In the genomic region with DNA sequence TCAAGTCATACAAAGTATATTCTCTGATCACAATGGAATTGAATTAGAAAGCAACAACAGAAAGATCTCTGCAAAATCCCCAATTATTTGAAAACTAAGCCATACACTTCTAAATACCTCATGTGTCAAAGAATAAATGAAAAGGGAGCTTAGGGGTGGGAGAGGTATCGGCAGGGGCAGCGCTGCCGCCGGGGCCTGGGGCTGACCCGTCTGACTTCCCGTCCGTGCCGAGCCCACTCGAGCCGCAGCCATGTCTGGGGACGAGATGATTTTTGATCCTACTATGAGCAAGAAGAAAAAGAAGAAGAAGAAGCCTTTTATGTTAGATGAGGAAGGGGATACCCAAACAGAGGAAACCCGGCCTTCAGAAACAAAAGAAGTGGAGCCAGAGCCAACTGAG, we compare ENCODE assay signal across 11 cellular contexts. TPM values are rescaled to one million over a fixed set of nuclear protein-coding genes. Genes with fewer than 3 reads are reported as not detected.
DNase-seq lines count a peak whose midpoint lies in the region; ATAC-seq and TF ChIP-seq lines count a peak whose summit lies in the region.
"Not testable (repeated sequence)": the region's sequence is repeated elsewhere in the genome, so short reads cannot be mapped to it uniquely, and the experiment has no call there.
"Had no signal": no experiment of that assay in that cellular context is flagged by ENCODE, and none has a peak within 500 bp of the region (broad histone marks: within the 10 kb centered on the region; RNA-seq: fewer than 3 reads in every experiment).

No MANE protein-coding gene starts in this region.

- H3K27ac ChIP-seq in CD8-positive, alpha-beta T cell (ENCODE audit: low read depth, low read length); Panc1 (ENCODE audit: low read length): not testable (repeated sequence)

- not testable (repeated sequence) for H3K4me3 ChIP-seq in CD8-positive, alpha-beta T cell (ENCODE audit: low read depth, low read length); Panc1 (ENCODE audit: low read depth in 2 of 2, low read length in 2 of 2)

- in situ Hi-C loops in Panc1 (cut with HindIII; ENCODE audit: low pct_unique_long_range_greater_than_20kb, low sequenced_read_pairs) = not testable (repeated sequence)

- H3K27me3 Mint-ChIP-seq in CD8-positive, alpha-beta T cell (ENCODE audit: low read depth) = peaks cover 21% of the 10 kb centered on the region
- H3K27me3 Mint-ChIP-seq in activated CD8-positive, alpha-beta memory T cell treated with anti-CD3 and anti-CD28 coated beads, Interleukin-2, amount 10 ng/mL, durations not matched to agents 7 days and 5 days = peaks cover 38% of the 10 kb centered on the region
- H3K27me3 Mint-ChIP-seq in effector memory CD8-positive, alpha-beta T cell = peaks cover 45 to 59% of the 10 kb centered on the region in 2 donors
- peaks cover 41 to 51% of the 10 kb centered on the region in 2 donors for H3K27me3 Mint-ChIP-seq in natural killer cell treated with Interleukin-12 subunit alpha and Interleukin-12 subunit beta and Interleukin-15 and Interleukin-18, amount 100 ng/mL, for 72 hours
- peaks cover 33% of the 10 kb centered on the region for H3K27me3 Mint-ChIP-seq in stimulated activated naive CD8-positive, alpha-beta T cell treated with anti-CD3 and anti-CD28 coated beads, Interleukin-15, amount 100 ng/mL, for 72 hours

- H3K27me3 ChIP-seq in CD8-positive, alpha-beta T cell (ENCODE audit: insufficient read depth, low read length); Panc1 (ENCODE audit: control insufficient read depth, insufficient read depth, low read length): not testable (repeated sequence)

- POLR2A ChIA-PET in CD8-positive, alpha-beta T cell (lab: Charles Lee); Panc1 (lab: Charles Lee): not testable (repeated sequence)

- H3K27ac Mint-ChIP-seq in CD8-positive, alpha-beta T cell; activated CD8-positive, alpha-beta memory T cell treated with anti-CD3 and anti-CD28 coated beads, Interleukin-2, amount 10 ng/mL, durations not matched to agents 7 days and 5 days; effector memory CD8-positive, alpha-beta T cell; natural killer cell treated with Interleukin-12 subunit alpha and Interleukin-12 subunit beta and Interleukin-15 and Interleukin-18, amount 100 ng/mL, for 72 hours; stimulated activated naive CD8-positive, alpha-beta T cell treated with anti-CD3 and anti-CD28 coated beads, Interleukin-15, amount 100 ng/mL, for 72 hours: not testable (repeated sequence)

- not testable (repeated sequence) for BruUV-seq in Panc1 (replicated peaks; lab: Mats Ljungman, UMichigan)

- H3K36me3 Mint-ChIP-seq in CD8-positive, alpha-beta T cell; activated CD8-positive, alpha-beta memory T cell treated with anti-CD3 and anti-CD28 coated beads, Interleukin-2, amount 10 ng/mL, durations not matched to agents 7 days and 5 days; effector memory CD8-positive, alpha-beta T cell (ENCODE audit: insufficient read depth); natural killer cell treated with Interleukin-12 subunit alpha and Interleukin-12 subunit beta and Interleukin-15 and Interleukin-18, amount 100 ng/mL, for 72 hours: not testable (repeated sequence)

- DNase-seq in CD8-positive, alpha-beta T cell; Panc1 (ENCODE audit: low read depth, low spot score); activated CD8-positive, alpha-beta memory T cell treated with anti-CD3 and anti-CD28 coated beads, Interleukin-2, amount 10 ng/mL, durations not matched to agents 7 days and 5 days; effector memory CD8-positive, alpha-beta T cell; left cardiac atrium; natural killer cell treated with Interleukin-12 subunit alpha and Interleukin-12 subunit beta and Interleukin-15 and Interleukin-18, amount 100 ng/mL, for 72 hours (ENCODE audit: low spot score); stimulated activated naive CD8-positive, alpha-beta T cell treated with anti-CD3 and anti-CD28 coated beads, Interleukin-15, amount 100 ng/mL, for 72 hours: not testable (repeated sequence)

- not testable (repeated sequence) for H3K4me1 Mint-ChIP-seq in CD8-positive, alpha-beta T cell (ENCODE audit: low read depth); activated CD8-positive, alpha-beta memory T cell treated with anti-CD3 and anti-CD28 coated beads, Interleukin-2, amount 10 ng/mL, durations not matched to agents 7 days and 5 days; effector memory CD8-positive, alpha-beta T cell (ENCODE audit: low read depth in 2 of 2); natural killer cell treated with Interleukin-12 subunit alpha and Interleukin-12 subunit beta and Interleukin-15 and Interleukin-18, amount 100 ng/mL, for 72 hours (ENCODE audit: low read depth in 2 of 2); stimulated activated naive CD8-positive, alpha-beta T cell treated with anti-CD3 and anti-CD28 coated beads, Interleukin-15, amount 100 ng/mL, for 72 hours

- CTCF ChIA-PET in CD8-positive, alpha-beta T cell (lab: Charles Lee); Panc1 (lab: Charles Lee); activated CD8-positive, alpha-beta memory T cell treated with anti-CD3 and anti-CD28 coated beads, Interleukin-2, amount 10 ng/mL, durations not matched to agents 7 days and 5 days (lab: Charles Lee): not testable (repeated sequence)

- not testable (repeated sequence) for H3K4me1 ChIP-seq in CD8-positive, alpha-beta T cell (ENCODE audit: insufficient read depth, low read length); Panc1 (ENCODE audit: control insufficient read depth, insufficient read depth, low read length)

- H3K36me3 ChIP-seq in CD8-positive, alpha-beta T cell (ENCODE audit: insufficient read depth, low read length); Panc1 (ENCODE audit: control insufficient read depth, insufficient read depth, low read length): not testable (repeated sequence)

- TF ChIP-seq CTCF in CD8-positive, alpha-beta T cell (IDR thresholded peaks at IDR 0.05); Panc1 (IDR thresholded peaks at IDR 0.05): not testable (repeated sequence)

- ATAC-seq in CD8-positive, alpha-beta T cell = peak; percentile 38
- ATAC-seq in Panc1 = peak; percentile 73
- peak; percentile 61 for ATAC-seq in activated CD8-positive, alpha-beta memory T cell treated with anti-CD3 and anti-CD28 coated beads, Interleukin-2, amount 10 ng/mL, durations not matched to agents 7 days and 5 days
- peak; percentile 53 for ATAC-seq in effector memory CD8-positive, alpha-beta T cell (replicated peaks)
- peak; percentile 51 to 65 for ATAC-seq in left cardiac atrium
- ATAC-seq in natural killer cell treated with Interleukin-12 subunit alpha and Interleukin-12 subunit beta and Interleukin-15 and Interleukin-18, amount 100 ng/mL, for 72 hours = peak; percentile 76 to 83
- peak; percentile 66 for ATAC-seq in stimulated activated naive CD8-positive, alpha-beta T cell treated with anti-CD3 and anti-CD28 coated beads, Interleukin-15, amount 100 ng/mL, for 72 hours

- H3K9me3 ChIP-seq in CD8-positive, alpha-beta T cell (ENCODE audit: low read length); Panc1 (ENCODE audit: control insufficient read depth, insufficient read depth, low read depth, low read length): not testable (repeated sequence)

- intact Hi-C loops in CD8-positive, alpha-beta T cell (cut with DNase I, micrococcal nuclease); Panc1 (cut with micrococcal nuclease; ENCODE audit: unreplicated experiment); left cardiac atrium (cut with DNase I): not testable (repeated sequence)

- not testable (repeated sequence) for H3K4me3 Mint-ChIP-seq in CD8-positive, alpha-beta T cell; activated CD8-positive, alpha-beta memory T cell treated with anti-CD3 and anti-CD28 coated beads, Interleukin-2, amount 10 ng/mL, durations not matched to agents 7 days and 5 days; effector memory CD8-positive, alpha-beta T cell; natural killer cell treated with Interleukin-12 subunit alpha and Interleukin-12 subunit beta and Interleukin-15 and Interleukin-18, amount 100 ng/mL, for 72 hours; stimulated activated naive CD8-positive, alpha-beta T cell treated with anti-CD3 and anti-CD28 coated beads, Interleukin-15, amount 100 ng/mL, for 72 hours

- not testable (repeated sequence) for H3K9me3 Mint-ChIP-seq in CD8-positive, alpha-beta T cell; activated CD8-positive, alpha-beta memory T cell treated with anti-CD3 and anti-CD28 coated beads, Interleukin-2, amount 10 ng/mL, durations not matched to agents 7 days and 5 days (ENCODE audit: low read depth); effector memory CD8-positive, alpha-beta T cell; natural killer cell treated with Interleukin-12 subunit alpha and Interleukin-12 subunit beta and Interleukin-15 and Interleukin-18, amount 100 ng/mL, for 72 hours; stimulated activated naive CD8-positive, alpha-beta T cell treated with anti-CD3 and anti-CD28 coated beads, Interleukin-15, amount 100 ng/mL, for 72 hours

RNA-seq across cellular contexts. Expression of a gene that starts 18.6 kb away (rescaled TPM):
- total RNA-seq in CD8-positive, alpha-beta T cell = not detected
- total RNA-seq in Panc1 (2021; ENCODE audit: unreplicated experiment) = 0.74 TPM
- polyA plus RNA-seq in Panc1 (2012; ENCODE audit: insufficient read length) = 1.1 TPM
- not detected for total RNA-seq in activated CD8-positive, alpha-beta memory T cell treated with anti-CD3 and anti-CD28 coated beads, Interleukin-2, amount 10 ng/mL, durations not matched to agents 7 days and 5 days
- 1 to 10 TPM; 1.2 TPM for total RNA-seq in left cardiac atrium
- not detected for total RNA-seq in natural killer cell treated with Interleukin-12 subunit alpha and Interleukin-12 subunit beta and Interleukin-15 and Interleukin-18, amount 100 ng/mL, for 72 hours
- total RNA-seq: CD4-positive, alpha-beta T cell; GM23248 had no signal
- polyA plus RNA-seq: BJ, GM23248 had no signal

RNA-seq across cellular contexts. Expression of a gene that starts 36.4 kb away (rescaled TPM):
- not detected for total RNA-seq in CD8-positive, alpha-beta T cell
- total RNA-seq in Panc1 (2021; ENCODE audit: unreplicated experiment) (0.64 TPM), left cardiac atrium (under 1 TPM in 1 of 2 donors, not detected in 1; 0.16 TPM)
- 0.62 TPM for polyA plus RNA-seq in Panc1 (2012; ENCODE audit: insufficient read length)
- not detected for total RNA-seq in activated CD8-positive, alpha-beta memory T cell treated with anti-CD3 and anti-CD28 coated beads, Interleukin-2, amount 10 ng/mL, durations not matched to agents 7 days and 5 days
- total RNA-seq in natural killer cell treated with Interleukin-12 subunit alpha and Interleukin-12 subunit beta and Interleukin-15 and Interleukin-18, amount 100 ng/mL, for 72 hours = not detected
- total RNA-seq: CD4-positive, alpha-beta T cell; GM23248; H4 had no signal
- polyA plus RNA-seq: BJ, GM23248 had no signal
